8 cellular contexts compared by ENCODE assay signal in genomic region chr2:96321230-96322103, GRCh38. TPM values are rescaled to one million over a fixed set of nuclear protein-coding genes. Genes with fewer than 3 reads are reported as not detected.
DNase-seq lines count a peak whose midpoint lies in the region; ATAC-seq and TF ChIP-seq lines count a peak whose summit lies in the region.

No MANE protein-coding gene starts in this region.

- no peak overlapping the region for H2BK12ac ChIP-seq in neuronal stem cell (ENCODE audit: low read length)

- DNase-seq in AG08396 (ENCODE audit: low spot score) (peak; percentile 51), NCI-H748 (lab: John Stamatoyannopoulos, UW; ENCODE audit: unreplicated experiment) (peak; percentile 77), esophagus squamous epithelium (lab: John Stamatoyannopoulos, UW) (no peak), neuronal stem cell (ENCODE audit: low spot score) (peak; percentile 51), thyroid gland (peak; percentile 20 to 30)
- peak; percentile 50 for DNase-seq in activated CD8-positive, alpha-beta memory T cell treated with anti-CD3 and anti-CD28 coated beads, Interleukin-2, amount 50 U/mL, for 1 hour (ENCODE audit: extremely low read depth)

- peak overlapping the region; percentile 99 for H3K4me2 ChIP-seq in neuronal stem cell (ENCODE audit: insufficient read depth, low read length, poor library complexity, severe bottlenecking)

- TF ChIP-seq CTCF in esophagus squamous epithelium (IDR thresholded peaks at IDR 0.05): no peak
- no peak for TF ChIP-seq CTCF in thyroid gland (IDR thresholded peaks at IDR 0.05)

- WGBS in esophagus squamous epithelium, 2 donors: 0 to 1% methylated on average over 21 to 23 of the region's 81 CpGs
- WGBS in neuronal stem cell (ENCODE audit: extremely low coverage in 2 of 2, insufficient read length in 2 of 2, insufficient replicate concordance in 1 of 2), 2 donors: no CpG with 5 or more reads among the region's 81 CpGs
- 0 to 1% methylated on average over 28 to 42 of the region's 81 CpGs for WGBS in thyroid gland, 2 donors

- H3K9me3 ChIP-seq in esophagus squamous epithelium: no peaks in the 10 kb centered on the region
- H3K9me3 ChIP-seq in neuronal stem cell (replicated peaks in 1 of 2; ENCODE audit: control insufficient read depth in 2 of 2, insufficient read depth in 1 of 2, low read depth in 1 of 2, low read length in 2 of 2): no peaks in the 10 kb centered on the region
- H3K9me3 ChIP-seq in thyroid gland: no peaks in the 10 kb centered on the region

- ATAC-seq in GM18520 (IDR thresholded peaks at IDR 0.05; ENCODE audit: unreplicated experiment) (peak; percentile 29), HG03064 (IDR thresholded peaks at IDR 0.05; ENCODE audit: low read depth, unreplicated experiment) (peak; percentile 61)

- H3K27ac ChIP-seq in esophagus squamous epithelium (peak overlapping the region; percentile 49 to 82 (median 77)), neuronal stem cell (replicated peaks; ENCODE audit: low read length) (no peak overlapping the region), thyroid gland (no peak overlapping the region)

- H3K4me1 ChIP-seq in esophagus squamous epithelium: peaks cover 12 to 47% (median 17%) of the 10 kb centered on the region in 3 donors
- H3K4me1 ChIP-seq in neuronal stem cell (ENCODE audit: control insufficient read depth in 2 of 2, insufficient read depth in 1 of 2, low read depth in 1 of 2, low read length in 2 of 2): peaks cover 4 to 11% of the 10 kb centered on the region in 2 donors
- H3K4me1 ChIP-seq in thyroid gland: peaks cover 5 to 22% of the 10 kb centered on the region in 2 donors

- H2AFZ ChIP-seq in neuronal stem cell (ENCODE audit: low read length): peak overlapping the region; percentile 94

- H2BK15ac ChIP-seq in neuronal stem cell (ENCODE audit: low read length): peak overlapping the region; percentile 18

- H3K4me3 ChIP-seq in esophagus squamous epithelium (peak overlapping the region; percentile 39 to 79 (median 58)), neuronal stem cell (ENCODE audit: low read length in 2 of 2) (peak overlapping the region; percentile 69 to 87), thyroid gland (replicated peaks in 1 of 3) (peak overlapping the region; percentile 3 to 42 (median 29))

- intact Hi-C loops in esophagus squamous epithelium (cut with DNase I): no loop called here
- intact Hi-C loops in thyroid gland (cut with DNase I): no loop called here

- H3K18ac ChIP-seq in neuronal stem cell (ENCODE audit: low read length): peak overlapping the region; percentile 96

- peak overlapping the region; percentile 15 for H2AK5ac ChIP-seq in neuronal stem cell (ENCODE audit: low read depth, low read length)

- H3K14ac ChIP-seq in neuronal stem cell (ENCODE audit: low read length): peak overlapping the region; percentile 14

- H3K4ac ChIP-seq in neuronal stem cell (ENCODE audit: low read length): no peak overlapping the region

- no peak overlapping the region for H4K8ac ChIP-seq in neuronal stem cell (ENCODE audit: low read depth, low read length)

- peak overlapping the region; percentile 13 for H2BK120ac ChIP-seq in neuronal stem cell (ENCODE audit: low read depth, low read length)

- TF ChIP-seq POLR2A in esophagus squamous epithelium (IDR thresholded peaks at IDR 0.05) (peak in 2 of 4 donors; percentile 17 to 55), thyroid gland (IDR thresholded peaks at IDR 0.05) (no peak)

- no peaks in the 10 kb centered on the region for H3K36me3 ChIP-seq in esophagus squamous epithelium
- no peaks in the 10 kb centered on the region for H3K36me3 ChIP-seq in neuronal stem cell (replicated peaks in 1 of 2; ENCODE audit: control insufficient read depth in 2 of 2, insufficient read depth in 2 of 2, low read length in 2 of 2)
- no peaks in the 10 kb centered on the region for H3K36me3 ChIP-seq in thyroid gland

- peak overlapping the region; percentile 57 for H4K91ac ChIP-seq in neuronal stem cell (ENCODE audit: low read depth, low read length, poor library complexity)

- peak overlapping the region; percentile 11 for H3K23ac ChIP-seq in neuronal stem cell (ENCODE audit: low read depth, low read length, poor library complexity)

- H2BK5ac ChIP-seq in neuronal stem cell (ENCODE audit: low read length): peak overlapping the region; percentile 45

- peak overlapping the region; percentile 80 for H3K9ac ChIP-seq in neuronal stem cell (ENCODE audit: low read depth, low read length, poor library complexity)

- H3K27me3 ChIP-seq in esophagus squamous epithelium (peaks cover 0 to 82% (median 7%) of the 10 kb centered on the region in 4 donors), neuronal stem cell (ENCODE audit: control insufficient read depth in 3 of 3, insufficient read depth in 3 of 3, low read depth in 1 of 3, low read length in 3 of 3) (peaks cover 0 to 34% (median 8%) of the 10 kb centered on the region in 3 experiments), thyroid gland (no peaks in the 10 kb centered on the region)

- peaks cover 1% of the 10 kb centered on the region for H3K79me1 ChIP-seq in neuronal stem cell (ENCODE audit: low read depth, low read length)

RNA-seq across cellular contexts. Expression of gene ITPRIPL1, which starts 3.6 kb away (rescaled TPM):
- 1 to 10 TPM; 1.8 to 4.1 (median 2.5) TPM for total RNA-seq in esophagus squamous epithelium
- polyA plus RNA-seq in neuronal stem cell (2013, experiment 1 of 2): 4.8 TPM
- 4.3 TPM for polyA plus RNA-seq in neuronal stem cell (2013, experiment 2 of 2)
- total RNA-seq in thyroid gland: 1 to 10 TPM in 1 of 4 donors, under 1 TPM in 2, not detected in 1; 0.63 to 1.7 (median 0.75) TPM

RNA-seq across cellular contexts. Expression of gene NCAPH, which starts 14.1 kb away (rescaled TPM):
- total RNA-seq in esophagus squamous epithelium (10 to 100 TPM in 2 of 4 donors, 1 to 10 TPM in 2; 4.2 to 21.5 (median 11.4) TPM), thyroid gland (1 to 10 TPM in 1 of 4 donors, under 1 TPM in 3; 0.46 to 1.7 (median 0.89) TPM)
- polyA plus RNA-seq in neuronal stem cell (2013, experiment 1 of 2): 46.7 TPM
- polyA plus RNA-seq in neuronal stem cell (2013, experiment 2 of 2): 46.2 TPM

RNA-seq across cellular contexts. Expression of gene SNRNP200, which starts 16.1 kb away (rescaled TPM):
- total RNA-seq in esophagus squamous epithelium: 10 to 100 TPM; 55.3 to 90.0 (median 68.6) TPM
- polyA plus RNA-seq in neuronal stem cell (2013, experiment 1 of 2): 80.4 TPM
- 79.4 TPM for polyA plus RNA-seq in neuronal stem cell (2013, experiment 2 of 2)
- total RNA-seq in thyroid gland: 100 to 1,000 TPM in 3 of 4 donors, 10 to 100 TPM in 1; 85.3 to 123 (median 104) TPM

RNA-seq across cellular contexts. Expression of gene CIAO1, which starts 55.4 kb away (rescaled TPM):
- total RNA-seq in esophagus squamous epithelium: 100 to 1,000 TPM in 1 of 4 donors, 10 to 100 TPM in 3; 60.6 to 128 (median 80.1) TPM
- polyA plus RNA-seq in neuronal stem cell (2013, experiment 1 of 2): 40.0 TPM
- 40.3 TPM for polyA plus RNA-seq in neuronal stem cell (2013, experiment 2 of 2)
- total RNA-seq in thyroid gland: 100 to 1,000 TPM in 3 of 4 donors, 10 to 100 TPM in 1; 83.8 to 149 (median 119) TPM

RNA-seq across cellular contexts. Expression of gene TMEM127, which starts 55.7 kb away (rescaled TPM):
- total RNA-seq in esophagus squamous epithelium (10 to 100 TPM; 26.0 to 45.9 (median 30.5) TPM), thyroid gland (10 to 100 TPM; 45.7 to 53.6 (median 48.7) TPM)
- 17.8 TPM for polyA plus RNA-seq in neuronal stem cell (2013, experiment 1 of 2)
- 17.4 TPM for polyA plus RNA-seq in neuronal stem cell (2013, experiment 2 of 2)

Comparison
In these comparisons a context has a peak if more than half of its experiments do, and no peak if none do; other contexts are left out.
1. H3K27ac ChIP-seq: peak in esophagus squamous epithelium (4 of 4); none in neuronal stem cell (single experiment) and thyroid gland (0 of 3).
2. Peak in every context shown above with its lines, with median percentiles within 50 percentile points of each other: H3K4me3 ChIP-seq.